ENCODE assay signal across 9 cellular contexts in genomic region chr10:126387041-126387908, GRCh38. TPM values are rescaled to one million over a fixed set of nuclear protein-coding genes. Genes with fewer than 3 reads are reported as not detected.
DNase-seq lines count a peak whose midpoint lies in the region; TF ChIP-seq lines count a peak whose summit lies in the region.
"Had no signal": no experiment of that assay in that cellular context is flagged by ENCODE, and none has a peak within 500 bp of the region (broad histone marks: within the 10 kb centered on the region; RNA-seq: fewer than 3 reads in every experiment).

No MANE protein-coding gene starts in this region.

- no peak overlapping the region for H3K27ac ChIP-seq in vagina
- H3K27ac ChIP-seq: SK-N-MC had no signal

- no peaks in the 10 kb centered on the region for H3K36me3 ChIP-seq in vagina

- H3K36me3 Mint-ChIP-seq in activated naive CD4-positive, alpha-beta T cell treated with anti-CD3 and anti-CD28 coated beads, Interleukin-2, amount 10 ng/mL, durations not matched to agents 7 days and 5 days: no peaks in the 10 kb centered on the region
- H3K36me3 Mint-ChIP-seq in glutamatergic neuron (ENCODE audit: unreplicated experiment) (peaks cover 14% of the 10 kb centered on the region), osteocyte (ENCODE audit: unreplicated experiment) (peaks cover 10% of the 10 kb centered on the region)

- TF ChIP-seq POLR2A in vagina (IDR thresholded peaks at IDR 0.05): no peak

- H3K27me3 ChIP-seq in vagina: no peaks in the 10 kb centered on the region

- intact Hi-C loops in vagina (cut with DNase I): loop anchor here (5.0 kb wide), 1 partner anchor 395 kb away; no protein-coding TSS in a partner anchor

- H3K4me1 Mint-ChIP-seq in activated naive CD4-positive, alpha-beta T cell treated with anti-CD3 and anti-CD28 coated beads, Interleukin-2, amount 10 ng/mL, durations not matched to agents 7 days and 5 days: peaks cover 5% of the 10 kb centered on the region
- peaks cover 19% of the 10 kb centered on the region for H3K4me1 Mint-ChIP-seq in glutamatergic neuron (ENCODE audit: low read depth, unreplicated experiment)
- H3K4me1 Mint-ChIP-seq in osteocyte (ENCODE audit: unreplicated experiment): peaks cover 43% of the 10 kb centered on the region

- H3K9me3 ChIP-seq in vagina: no peaks in the 10 kb centered on the region

- H3K27me3 Mint-ChIP-seq in activated naive CD4-positive, alpha-beta T cell treated with anti-CD3 and anti-CD28 coated beads, Interleukin-2, amount 10 ng/mL, durations not matched to agents 7 days and 5 days: peaks cover 41% of the 10 kb centered on the region
- H3K27me3 Mint-ChIP-seq in glutamatergic neuron (ENCODE audit: unreplicated experiment): peaks cover 11% of the 10 kb centered on the region
- no peaks in the 10 kb centered on the region for H3K27me3 Mint-ChIP-seq in osteocyte (ENCODE audit: unreplicated experiment)

- peak overlapping the region; percentile 45 to 54 for H3K4me3 ChIP-seq in vagina
- H3K4me3 ChIP-seq: SK-N-MC had no signal

- peaks cover 6% of the 10 kb centered on the region for H3K4me1 ChIP-seq in vagina

- TF ChIP-seq CTCF in glutamatergic neuron (IDR thresholded peaks at IDR 0.05; ENCODE audit: partially characterized antibody, unreplicated experiment): peak; percentile 78
- TF ChIP-seq CTCF in osteocyte (IDR thresholded peaks at IDR 0.05): peak; percentile 92
- TF ChIP-seq CTCF in vagina (IDR thresholded peaks at IDR 0.05): peak; percentile 15 to 65 (median 60)

- H3K9me3 Mint-ChIP-seq in activated naive CD4-positive, alpha-beta T cell treated with anti-CD3 and anti-CD28 coated beads, Interleukin-2, amount 10 ng/mL, durations not matched to agents 7 days and 5 days: peaks cover 3% of the 10 kb centered on the region
- H3K9me3 Mint-ChIP-seq in glutamatergic neuron (ENCODE audit: unreplicated experiment) (peaks cover 10% of the 10 kb centered on the region), osteocyte (ENCODE audit: unreplicated experiment) (peaks cover 15% of the 10 kb centered on the region)

- no peak overlapping the region for H3K4me3 Mint-ChIP-seq in activated naive CD4-positive, alpha-beta T cell treated with anti-CD3 and anti-CD28 coated beads, Interleukin-2, amount 10 ng/mL, durations not matched to agents 7 days and 5 days
- H3K4me3 Mint-ChIP-seq in glutamatergic neuron (ENCODE audit: unreplicated experiment) (peak overlapping the region; percentile 97), osteocyte (ENCODE audit: unreplicated experiment) (peak overlapping the region; percentile 91)

- CTCF ChIA-PET in activated naive CD4-positive, alpha-beta T cell treated with anti-CD3 and anti-CD28 coated beads, Interleukin-2, amount 10 ng/mL, durations not matched to agents 7 days and 5 days (lab: Charles Lee): no interaction called here

- peak overlapping the region; percentile 73 for H3K27ac Mint-ChIP-seq in activated naive CD4-positive, alpha-beta T cell treated with anti-CD3 and anti-CD28 coated beads, Interleukin-2, amount 10 ng/mL, durations not matched to agents 7 days and 5 days
- H3K27ac Mint-ChIP-seq in glutamatergic neuron (ENCODE audit: unreplicated experiment) (no peak overlapping the region), osteocyte (ENCODE audit: unreplicated experiment) (peak overlapping the region; percentile 75)

- peak; percentile 80 for DNase-seq in ELR (ENCODE audit: low read depth)
- DNase-seq in NCI-H226: peak; percentile 45
- DNase-seq in activated naive CD4-positive, alpha-beta T cell treated with anti-CD3 and anti-CD28 coated beads, Interleukin-2, amount 10 ng/mL, durations not matched to agents 7 days and 5 days: no peak
- peak; percentile 84 for DNase-seq in glutamatergic neuron
- peak; percentile 88 for DNase-seq in osteocyte (ENCODE audit: extremely low spot score, unreplicated experiment)
- no peak for DNase-seq in vagina (ENCODE audit: extremely low spot score in 2 of 2)
- no peak for DNase-seq in activated gamma-delta T cell treated with Interleukin-2 at 50 U/mL for 16 hours
- DNase-seq in activated gamma-delta T cell (lab: John Stamatoyannopoulos, UW): no peak

RNA-seq across cellular contexts. Expression of gene ADAM12, which starts 1.0 kb away (rescaled TPM):
- total RNA-seq in glutamatergic neuron (ENCODE audit: unreplicated experiment) (18.4 TPM), osteocyte (41.7 and 45.6 TPM in 2 replicates), vagina (3.7 TPM)

Comparison
In these comparisons a context has a peak if more than half of its experiments do, and no peak if none do; other contexts are left out.
1. DNase-seq: peak in ELR (single experiment), NCI-H226 (single experiment), glutamatergic neuron (single experiment) and osteocyte (single experiment); none in activated naive CD4-positive, alpha-beta T cell treated with anti-CD3 and anti-CD28 coated beads, Interleukin-2, amount 10 ng/mL, durations not matched to agents 7 days and 5 days (single experiment), vagina (0 of 2), activated gamma-delta T cell treated with Interleukin-2 at 50 U/mL for 16 hours (single experiment) and activated gamma-delta T cell (single experiment).
2. Peak in every context shown above with its lines, with median percentiles within 50 percentile points of each other: CTCF ChIP-seq.